ENCODE assay signal across 12 cellular contexts in genomic region chr4:13601060-13601459, GRCh38. TPM values are rescaled to one million over a fixed set of nuclear protein-coding genes. Genes with fewer than 3 reads are reported as not detected.
DNase-seq lines count a peak whose midpoint lies in the region; ATAC-seq and TF ChIP-seq lines count a peak whose summit lies in the region.
"Had no signal": no experiment of that assay in that cellular context is flagged by ENCODE, and none has a peak within 500 bp of the region (broad histone marks: within the 10 kb centered on the region; RNA-seq: fewer than 3 reads in every experiment).

No MANE protein-coding gene starts in this region.

- H3K27me3 ChIP-seq in lower lobe of right lung (ENCODE audit: low read depth): no peaks in the 10 kb centered on the region
- no peaks in the 10 kb centered on the region for H3K27me3 ChIP-seq in prostate gland (replicated peaks; ENCODE audit: insufficient read depth)
- H3K27me3 ChIP-seq: cardiac muscle cell, hepatocyte, neural progenitor cell had no signal

- TF ChIP-seq CTCF in lower lobe of right lung (IDR thresholded peaks at IDR 0.05) (no peak), prostate gland (IDR thresholded peaks at IDR 0.05) (no peak)

- WGBS in prostate gland: 89% methylated on average over 3 of the region's 3 CpGs

- H3K27ac ChIP-seq in lower lobe of right lung (no peak overlapping the region), prostate gland (no peak overlapping the region)
- H3K27ac ChIP-seq: cardiac muscle cell, hepatocyte, neural progenitor cell had no signal

- peaks cover 82% of the 10 kb centered on the region for H3K36me3 ChIP-seq in lower lobe of right lung
- H3K36me3 ChIP-seq in prostate gland: no peaks in the 10 kb centered on the region
- H3K36me3 ChIP-seq: neural progenitor cell had no signal

- H3K4me1 ChIP-seq in lower lobe of right lung (no peaks in the 10 kb centered on the region), prostate gland (replicated peaks) (no peaks in the 10 kb centered on the region)
- H3K4me1 ChIP-seq: neural progenitor cell had no signal

- ATAC-seq in GM18867 (IDR thresholded peaks at IDR 0.05; ENCODE audit: unreplicated experiment): peak; percentile 80
- ATAC-seq in GM21723 (IDR thresholded peaks at IDR 0.05; ENCODE audit: unreplicated experiment): peak; percentile 56
- ATAC-seq in HG03558 (IDR thresholded peaks at IDR 0.05; ENCODE audit: extremely low read depth, unreplicated experiment): peak; percentile 54
- ATAC-seq in lower lobe of right lung: peak; percentile 32 to 72
- no peak for ATAC-seq in HG02970 (IDR thresholded peaks at IDR 0.05; ENCODE audit: low FRiP score, unreplicated experiment)
- ATAC-seq: activated CD4-positive, alpha-beta T cell treated with anti-CD3 and anti-CD28 coated beads for 36 hours had no signal

- H3K9me3 ChIP-seq in lower lobe of right lung (no peaks in the 10 kb centered on the region), prostate gland (no peaks in the 10 kb centered on the region)

- DNase-seq in lower lobe of right lung (no peak), SHP77 treated with DMSO at 0.1 percent for 48 hours (lab: John Stamatoyannopoulos, UW) (no peak), prostate gland (ENCODE audit: low spot score) (no peak)
- no peak for DNase-seq in stimulated activated naive CD4-positive, alpha-beta T cell (lab: John Stamatoyannopoulos, UW)
- DNase-seq: activated CD4-positive, alpha-beta T cell treated with anti-CD3 and anti-CD28 coated beads for 36 hours had no signal

- intact Hi-C loops in lower lobe of right lung (cut with DNase I) (no loop called here), prostate gland (cut with DNase I) (no loop called here)

- no peak for TF ChIP-seq POLR2A in prostate gland (IDR thresholded peaks at IDR 0.05)

- H3K4me3 ChIP-seq in lower lobe of right lung: no peak overlapping the region
- H3K4me3 ChIP-seq in prostate gland: no peak overlapping the region
- H3K4me3 ChIP-seq: cardiac muscle cell, hepatocyte, neural progenitor cell had no signal

RNA-seq across cellular contexts. Expression of gene BOD1L1, which starts 26.5 kb away (rescaled TPM):
- total RNA-seq in lower lobe of right lung (42.7 TPM), prostate gland (10 to 100 TPM; 27.7 to 73.6 TPM)

RNA-seq across cellular contexts. Expression of gene NKX3-2, which starts 56.8 kb away (rescaled TPM):
- total RNA-seq in lower lobe of right lung (not detected), prostate gland (under 1 TPM in 1 of 2 donors, not detected in 1; 0.36 TPM)
- total RNA-seq: activated CD4-positive, alpha-beta T cell treated with anti-CD3 and anti-CD28 coated beads for 36 hours had no signal
